18 cellular contexts compared by ENCODE assay signal in the genomic region with DNA sequence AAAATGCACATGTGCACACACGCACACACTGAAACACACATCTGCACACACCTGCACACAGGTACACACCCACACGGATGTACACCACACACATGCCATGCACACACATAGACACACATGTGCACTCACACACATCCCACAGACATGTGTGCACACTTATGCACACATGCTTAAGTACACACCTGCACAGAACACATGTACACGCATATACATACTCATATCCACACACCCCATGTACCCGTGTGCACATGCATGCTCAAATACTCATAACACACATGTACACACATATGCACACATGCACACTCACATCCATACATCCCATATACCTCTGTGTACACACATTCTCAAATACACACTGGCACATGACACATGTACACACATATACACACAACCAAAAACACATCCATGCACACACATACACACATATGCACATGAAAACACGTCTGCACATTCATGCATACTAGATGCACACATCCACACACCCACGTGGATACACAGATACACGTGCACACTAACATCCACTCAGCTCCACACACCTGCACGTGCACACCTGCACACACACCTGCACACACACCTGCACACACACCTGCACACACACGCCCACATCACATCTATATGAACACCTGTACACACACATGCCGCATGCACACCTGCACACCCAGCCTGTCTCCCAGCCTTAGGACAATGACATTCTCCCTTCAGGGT.
"Had no signal": no experiment of that assay in that cellular context is flagged by ENCODE, and none has a peak within 500 bp of the region (broad histone marks: within the 10 kb centered on the region; RNA-seq: fewer than 3 reads in every experiment).

No MANE protein-coding gene starts in this region.

- H3K27ac ChIP-seq: adrenal gland, breast epithelium, hepatocyte, ovary, sigmoid colon, tibial artery had no signal

- H3K36me3 ChIP-seq: adrenal gland, breast epithelium, ovary, sigmoid colon, tibial artery had no signal

- H3K9me3 ChIP-seq: adrenal gland, breast epithelium, ovary, sigmoid colon, SK-N-SH, tibial artery had no signal

- H3K4me3 ChIP-seq: adrenal gland, breast epithelium, hepatocyte, ovary, sigmoid colon, tibial artery had no signal

- H3K27me3 ChIP-seq: adrenal gland, hepatocyte, ovary had no signal

- FAIRE-seq: astrocyte, islet of Langerhans had no signal

- ATAC-seq: activated CD8-positive, alpha-beta T cell treated with anti-CD3 and anti-CD28 coated beads for 36 hours; activated naive CD4-positive, alpha-beta T cell treated with anti-CD3 and anti-CD28 coated beads, Interleukin-2, amount 50 U/mL, for 72 hours; T-cell had no signal

- H3K4me1 ChIP-seq: adrenal gland, breast epithelium, sigmoid colon, tibial artery had no signal

- DNase-seq: activated CD4-positive, alpha-beta T cell treated with anti-CD3 and anti-CD28 coated beads, Interleukin-2, amount 10 ng/mL, durations not matched to agents 24 days and 14 days; activated CD8-positive, alpha-beta T cell treated with anti-CD3 and anti-CD28 coated beads for 36 hours; activated gamma-delta T cell treated with Interleukin-2 at 50 U/mL for 16 hours; effector CD8-positive, alpha-beta T cell; mammary epithelial cell; SK-N-SH; stimulated activated CD4-positive, alpha-beta T cell treated with anti-CD3 and anti-CD28 coated beads, Interleukin-4, amount 100 ng/mL, for 4 hours; stimulated activated naive CD4-positive, alpha-beta T cell had no signal
